ENCODE assay signal across 1 cellular context in the genomic region with DNA sequence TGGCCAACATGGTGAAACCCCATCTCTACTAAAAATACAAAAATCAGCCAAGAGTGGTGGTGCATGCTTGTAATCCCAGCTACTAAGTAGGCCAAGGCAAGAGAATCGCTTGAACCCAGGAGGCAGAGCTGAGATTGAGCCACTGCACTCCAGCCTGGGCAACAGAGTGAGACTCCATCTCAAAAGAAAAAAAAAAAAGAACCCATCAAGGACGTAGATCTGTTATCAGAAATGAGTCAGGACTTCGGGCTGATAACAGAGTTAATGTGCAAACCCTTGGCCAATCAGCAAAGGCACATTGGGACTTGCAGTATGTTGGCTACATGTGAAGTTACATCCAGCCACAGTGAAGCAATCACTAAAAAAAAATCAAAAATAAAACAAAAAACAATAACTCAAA.
A peak's percentile ranks its signal among the peaks of the same experiment; 100 is the strongest.
TF ChIP-seq lines count a peak whose summit lies in the region.

No MANE protein-coding gene starts in this region.

TF ChIP-seq in HepG2, 621 proteins besides CTCF, POLR2A, EP300 and RAD21 (continued from another document and continues in another):
- TF ChIP-seq ZBTB14 (CRISPR knock-in tag; IDR thresholded peaks at IDR 0.05): no peak
- TF ChIP-seq FIP1L1 (IDR thresholded peaks at IDR 0.05; ENCODE audit: borderline replicate concordance, insufficient read depth, low read depth, low read length): no peak
- TF ChIP-seq ZBTB3 (CRISPR knock-in tag; IDR thresholded peaks at IDR 0.05; ENCODE audit: borderline replicate concordance, low read depth): no peak
- no peak for TF ChIP-seq SUZ12 (IDR thresholded peaks at IDR 0.05; ENCODE audit: low read depth, low read length)
- TF ChIP-seq, protein P1, sequence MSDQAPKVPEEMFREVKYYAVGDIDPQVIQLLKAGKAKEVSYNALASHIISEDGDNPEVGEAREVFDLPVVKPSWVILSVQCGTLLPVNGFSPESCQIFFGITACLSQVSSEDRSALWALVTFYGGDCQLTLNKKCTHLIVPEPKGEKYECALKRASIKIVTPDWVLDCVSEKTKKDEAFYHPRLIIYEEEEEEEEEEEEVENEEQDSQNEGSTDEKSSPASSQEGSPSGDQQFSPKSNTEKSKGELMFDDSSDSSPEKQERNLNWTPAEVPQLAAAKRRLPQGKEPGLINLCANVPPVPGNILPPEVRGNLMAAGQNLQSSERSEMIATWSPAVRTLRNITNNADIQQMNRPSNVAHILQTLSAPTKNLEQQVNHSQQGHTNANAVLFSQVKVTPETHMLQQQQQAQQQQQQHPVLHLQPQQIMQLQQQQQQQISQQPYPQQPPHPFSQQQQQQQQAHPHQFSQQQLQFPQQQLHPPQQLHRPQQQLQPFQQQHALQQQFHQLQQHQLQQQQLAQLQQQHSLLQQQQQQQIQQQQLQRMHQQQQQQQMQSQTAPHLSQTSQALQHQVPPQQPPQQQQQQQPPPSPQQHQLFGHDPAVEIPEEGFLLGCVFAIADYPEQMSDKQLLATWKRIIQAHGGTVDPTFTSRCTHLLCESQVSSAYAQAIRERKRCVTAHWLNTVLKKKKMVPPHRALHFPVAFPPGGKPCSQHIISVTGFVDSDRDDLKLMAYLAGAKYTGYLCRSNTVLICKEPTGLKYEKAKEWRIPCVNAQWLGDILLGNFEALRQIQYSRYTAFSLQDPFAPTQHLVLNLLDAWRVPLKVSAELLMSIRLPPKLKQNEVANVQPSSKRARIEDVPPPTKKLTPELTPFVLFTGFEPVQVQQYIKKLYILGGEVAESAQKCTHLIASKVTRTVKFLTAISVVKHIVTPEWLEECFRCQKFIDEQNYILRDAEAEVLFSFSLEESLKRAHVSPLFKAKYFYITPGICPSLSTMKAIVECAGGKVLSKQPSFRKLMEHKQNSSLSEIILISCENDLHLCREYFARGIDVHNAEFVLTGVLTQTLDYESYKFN (CRISPR knock-in tag; conservative IDR thresholded peaks at IDR 0.05): peak; percentile 29; the same call in 1 of the 2 replicates
- no peak for TF ChIP-seq ZNF691 (CRISPR knock-in tag; IDR thresholded peaks at IDR 0.05; ENCODE audit: borderline replicate concordance, low read depth)
- TF ChIP-seq CEBPG (CRISPR knock-in tag; IDR thresholded peaks at IDR 0.05): peak; percentile 81
- TF ChIP-seq ARID3A (IDR thresholded peaks at IDR 0.05; ENCODE audit: low read depth, low read length): 0 out of 2 replicates have a peak, but pooled peaks have one; percentile 13
- TF ChIP-seq HHEX (CRISPR knock-in tag; IDR thresholded peaks at IDR 0.05): no peak
- no peak for TF ChIP-seq NFIB (CRISPR knock-in tag; IDR thresholded peaks at IDR 0.05; ENCODE audit: borderline replicate concordance)
- TF ChIP-seq SOX13 (IDR thresholded peaks at IDR 0.05): no peak
- peak in 1 of 2 experiments; percentile 25; a peak in 2 of 4 replicates for TF ChIP-seq SOX13 (CRISPR knock-in tag; conservative IDR thresholded peaks at IDR 0.05 in 1 of 2, IDR thresholded peaks at IDR 0.05 in 1 of 2)
- no peak for TF ChIP-seq MTA1 (CRISPR knock-in tag; IDR thresholded peaks at IDR 0.05; ENCODE audit: borderline replicate concordance)
- TF ChIP-seq SMC3 (IDR thresholded peaks at IDR 0.05; ENCODE audit: low read length): no peak
- TF ChIP-seq, protein P2, sequence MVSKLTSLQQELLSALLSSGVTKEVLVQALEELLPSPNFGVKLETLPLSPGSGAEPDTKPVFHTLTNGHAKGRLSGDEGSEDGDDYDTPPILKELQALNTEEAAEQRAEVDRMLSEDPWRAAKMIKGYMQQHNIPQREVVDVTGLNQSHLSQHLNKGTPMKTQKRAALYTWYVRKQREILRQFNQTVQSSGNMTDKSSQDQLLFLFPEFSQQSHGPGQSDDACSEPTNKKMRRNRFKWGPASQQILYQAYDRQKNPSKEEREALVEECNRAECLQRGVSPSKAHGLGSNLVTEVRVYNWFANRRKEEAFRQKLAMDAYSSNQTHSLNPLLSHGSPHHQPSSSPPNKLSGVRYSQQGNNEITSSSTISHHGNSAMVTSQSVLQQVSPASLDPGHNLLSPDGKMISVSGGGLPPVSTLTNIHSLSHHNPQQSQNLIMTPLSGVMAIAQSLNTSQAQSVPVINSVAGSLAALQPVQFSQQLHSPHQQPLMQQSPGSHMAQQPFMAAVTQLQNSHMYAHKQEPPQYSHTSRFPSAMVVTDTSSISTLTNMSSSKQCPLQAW (CRISPR knock-in tag; IDR thresholded peaks at IDR 0.05): peak; percentile 33; the same call in 1 of the 2 replicates
- TF ChIP-seq SNRNP70 (IDR thresholded peaks at IDR 0.05; ENCODE audit: low read depth, low read length): no peak
- 0 out of 2 replicates have a peak, but pooled peaks have one; percentile 18 for TF ChIP-seq THAP11 (CRISPR knock-in tag; IDR thresholded peaks at IDR 0.05)
- TF ChIP-seq, protein P3, sequence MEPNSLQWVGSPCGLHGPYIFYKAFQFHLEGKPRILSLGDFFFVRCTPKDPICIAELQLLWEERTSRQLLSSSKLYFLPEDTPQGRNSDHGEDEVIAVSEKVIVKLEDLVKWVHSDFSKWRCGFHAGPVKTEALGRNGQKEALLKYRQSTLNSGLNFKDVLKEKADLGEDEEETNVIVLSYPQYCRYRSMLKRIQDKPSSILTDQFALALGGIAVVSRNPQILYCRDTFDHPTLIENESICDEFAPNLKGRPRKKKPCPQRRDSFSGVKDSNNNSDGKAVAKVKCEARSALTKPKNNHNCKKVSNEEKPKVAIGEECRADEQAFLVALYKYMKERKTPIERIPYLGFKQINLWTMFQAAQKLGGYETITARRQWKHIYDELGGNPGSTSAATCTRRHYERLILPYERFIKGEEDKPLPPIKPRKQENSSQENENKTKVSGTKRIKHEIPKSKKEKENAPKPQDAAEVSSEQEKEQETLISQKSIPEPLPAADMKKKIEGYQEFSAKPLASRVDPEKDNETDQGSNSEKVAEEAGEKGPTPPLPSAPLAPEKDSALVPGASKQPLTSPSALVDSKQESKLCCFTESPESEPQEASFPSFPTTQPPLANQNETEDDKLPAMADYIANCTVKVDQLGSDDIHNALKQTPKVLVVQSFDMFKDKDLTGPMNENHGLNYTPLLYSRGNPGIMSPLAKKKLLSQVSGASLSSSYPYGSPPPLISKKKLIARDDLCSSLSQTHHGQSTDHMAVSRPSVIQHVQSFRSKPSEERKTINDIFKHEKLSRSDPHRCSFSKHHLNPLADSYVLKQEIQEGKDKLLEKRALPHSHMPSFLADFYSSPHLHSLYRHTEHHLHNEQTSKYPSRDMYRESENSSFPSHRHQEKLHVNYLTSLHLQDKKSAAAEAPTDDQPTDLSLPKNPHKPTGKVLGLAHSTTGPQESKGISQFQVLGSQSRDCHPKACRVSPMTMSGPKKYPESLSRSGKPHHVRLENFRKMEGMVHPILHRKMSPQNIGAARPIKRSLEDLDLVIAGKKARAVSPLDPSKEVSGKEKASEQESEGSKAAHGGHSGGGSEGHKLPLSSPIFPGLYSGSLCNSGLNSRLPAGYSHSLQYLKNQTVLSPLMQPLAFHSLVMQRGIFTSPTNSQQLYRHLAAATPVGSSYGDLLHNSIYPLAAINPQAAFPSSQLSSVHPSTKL (CRISPR knock-in tag; IDR thresholded peaks at IDR 0.05): peak; percentile 47
- no peak for TF ChIP-seq ZNF234 (CRISPR knock-in tag; conservative IDR thresholded peaks at IDR 0.05)
- TF ChIP-seq ZBTB7B (CRISPR knock-in tag; IDR thresholded peaks at IDR 0.05): no peak
- no peak for TF ChIP-seq PAX8 (CRISPR knock-in tag; IDR thresholded peaks at IDR 0.05; ENCODE audit: borderline replicate concordance)
- TF ChIP-seq ZC3H13 (CRISPR knock-in tag; IDR thresholded peaks at IDR 0.05): no peak
- TF ChIP-seq MTA3 (CRISPR knock-in tag; IDR thresholded peaks at IDR 0.05): no peak
- no peak for TF ChIP-seq PBX2 (CRISPR knock-in tag; IDR thresholded peaks at IDR 0.05)
- TF ChIP-seq ZNF468 (CRISPR knock-in tag; IDR thresholded peaks at IDR 0.05): no peak
- no peak for TF ChIP-seq ONECUT2 (CRISPR knock-in tag; IDR thresholded peaks at IDR 0.05)
- TF ChIP-seq ZNF607 (CRISPR knock-in tag; IDR thresholded peaks at IDR 0.05; ENCODE audit: borderline replicate concordance): no peak
- TF ChIP-seq FOXP1 (IDR thresholded peaks at IDR 0.05): no peak
- TF ChIP-seq FOXP1 (CRISPR knock-in tag; IDR thresholded peaks at IDR 0.05): no peak
- TF ChIP-seq ZNF446 (CRISPR knock-in tag; IDR thresholded peaks at IDR 0.05): no peak
- TF ChIP-seq, protein P4, sequence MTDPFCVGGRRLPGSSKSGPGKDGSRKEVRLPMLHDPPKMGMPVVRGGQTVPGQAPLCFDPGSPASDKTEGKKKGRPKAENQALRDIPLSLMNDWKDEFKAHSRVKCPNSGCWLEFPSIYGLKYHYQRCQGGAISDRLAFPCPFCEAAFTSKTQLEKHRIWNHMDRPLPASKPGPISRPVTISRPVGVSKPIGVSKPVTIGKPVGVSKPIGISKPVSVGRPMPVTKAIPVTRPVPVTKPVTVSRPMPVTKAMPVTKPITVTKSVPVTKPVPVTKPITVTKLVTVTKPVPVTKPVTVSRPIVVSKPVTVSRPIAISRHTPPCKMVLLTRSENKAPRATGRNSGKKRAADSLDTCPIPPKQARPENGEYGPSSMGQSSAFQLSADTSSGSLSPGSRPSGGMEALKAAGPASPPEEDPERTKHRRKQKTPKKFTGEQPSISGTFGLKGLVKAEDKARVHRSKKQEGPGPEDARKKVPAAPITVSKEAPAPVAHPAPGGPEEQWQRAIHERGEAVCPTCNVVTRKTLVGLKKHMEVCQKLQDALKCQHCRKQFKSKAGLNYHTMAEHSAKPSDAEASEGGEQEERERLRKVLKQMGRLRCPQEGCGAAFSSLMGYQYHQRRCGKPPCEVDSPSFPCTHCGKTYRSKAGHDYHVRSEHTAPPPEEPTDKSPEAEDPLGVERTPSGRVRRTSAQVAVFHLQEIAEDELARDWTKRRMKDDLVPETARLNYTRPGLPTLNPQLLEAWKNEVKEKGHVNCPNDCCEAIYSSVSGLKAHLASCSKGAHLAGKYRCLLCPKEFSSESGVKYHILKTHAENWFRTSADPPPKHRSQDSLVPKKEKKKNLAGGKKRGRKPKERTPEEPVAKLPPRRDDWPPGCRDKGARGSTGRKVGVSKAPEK (CRISPR knock-in tag; IDR thresholded peaks at IDR 0.05; ENCODE audit: borderline replicate concordance): no peak
- TF ChIP-seq TFAP4 (IDR thresholded peaks at IDR 0.05; ENCODE audit: borderline replicate concordance, low read depth): no peak
- no peak for TF ChIP-seq ELF1 (CRISPR knock-in tag; IDR thresholded peaks at IDR 0.05)
- TF ChIP-seq LCORL (IDR thresholded peaks at IDR 0.05): no peak
- no peak for TF ChIP-seq LCORL (CRISPR knock-in tag; IDR thresholded peaks at IDR 0.05)
- TF ChIP-seq MLLT10 (CRISPR knock-in tag; IDR thresholded peaks at IDR 0.05): no peak
- TF ChIP-seq DMAP1 (CRISPR knock-in tag; IDR thresholded peaks at IDR 0.05): no peak
- TF ChIP-seq NCOA2 (CRISPR knock-in tag; IDR thresholded peaks at IDR 0.05): peak; percentile 32; the same call in 1 of the 2 replicates
- TF ChIP-seq ZNF639 (CRISPR knock-in tag; conservative IDR thresholded peaks at IDR 0.05): no peak
